38 cellular contexts compared by ENCODE assay signal in the genomic region with DNA sequence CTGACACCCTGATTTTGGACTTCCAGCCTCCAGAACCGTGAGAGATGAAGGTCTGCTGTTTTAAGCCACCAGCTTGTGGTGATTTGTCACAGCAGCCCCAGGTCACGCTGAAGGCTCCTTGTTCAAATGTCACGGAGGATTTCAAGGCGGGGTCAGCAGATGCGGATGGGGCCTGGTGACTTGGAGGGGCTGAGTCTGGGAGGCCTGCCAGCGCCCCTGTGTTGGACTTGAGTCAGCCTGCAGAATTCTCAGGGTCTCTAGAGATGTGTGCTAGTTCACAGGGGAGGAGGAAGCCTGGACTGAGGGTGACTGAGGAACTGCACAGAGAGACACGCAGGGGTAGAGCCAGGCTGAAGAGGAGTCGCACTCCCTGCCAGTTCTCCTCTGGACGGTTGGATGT.
"Had no signal": no experiment of that assay in that cellular context is flagged by ENCODE, and none has a peak within 500 bp of the region (broad histone marks: within the 10 kb centered on the region; RNA-seq: fewer than 3 reads in every experiment).

No MANE protein-coding gene starts in this region.

- H3K27me3 ChIP-seq: ascending aorta, body of pancreas, brain microvascular endothelial cell had no signal

- FAIRE-seq: TTC549 had no signal

- H3K4me1 Mint-ChIP-seq: activated CD4-positive, alpha-beta memory T cell treated with anti-CD3 and anti-CD28 coated beads, Interleukin-2, amount 10 ng/mL, durations not matched to agents 7 days and 5 days; activated CD4-positive, alpha-beta T cell treated with anti-CD3 and anti-CD28 coated beads for 36 hours; activated CD4-positive, alpha-beta T cell treated with anti-CD3 and anti-CD28 coated beads, Interleukin-2, amount 10 ng/mL, durations not matched to agents 7 days and 5 days; activated CD8-positive, alpha-beta memory T cell treated with anti-CD3 and anti-CD28 coated beads, Interleukin-2, amount 10 ng/mL, durations not matched to agents 7 days and 5 days; activated naive CD8-positive, alpha-beta T cell treated with anti-CD3 and anti-CD28 coated beads, Interleukin-2, amount 10 ng/mL, durations not matched to agents 7 days and 5 days; activated naive CD8-positive, alpha-beta T cell treated with anti-CD3 and anti-CD28 coated beads, Interleukin-2, amount 50 U/mL, for 24 hours; WTC11 had no signal

- H3K27ac Mint-ChIP-seq: activated CD4-positive, alpha-beta memory T cell treated with anti-CD3 and anti-CD28 coated beads, Interleukin-2, amount 10 ng/mL, durations not matched to agents 7 days and 5 days; activated CD4-positive, alpha-beta T cell treated with anti-CD3 and anti-CD28 coated beads for 36 hours; activated CD4-positive, alpha-beta T cell treated with anti-CD3 and anti-CD28 coated beads, Interleukin-2, amount 10 ng/mL, durations not matched to agents 7 days and 5 days; activated CD8-positive, alpha-beta memory T cell treated with anti-CD3 and anti-CD28 coated beads, Interleukin-2, amount 10 ng/mL, durations not matched to agents 7 days and 5 days; activated CD8-positive, alpha-beta T cell treated with anti-CD3 and anti-CD28 coated beads, Interleukin-2, amount 10 ng/mL, durations not matched to agents 7 days and 5 days; activated naive CD8-positive, alpha-beta T cell; activated naive CD8-positive, alpha-beta T cell treated with anti-CD3 and anti-CD28 coated beads, Interleukin-2, amount 10 ng/mL, durations not matched to agents 7 days and 5 days; activated naive CD8-positive, alpha-beta T cell treated with anti-CD3 and anti-CD28 coated beads, Interleukin-2, amount 50 U/mL, for 24 hours; activated T-cell treated with anti-CD3 and anti-CD28 coated beads, Interleukin-2, amount 50 U/mL, for 24 hours; activated T-helper 2 cell treated with anti-CD3 and anti-CD28 coated beads, Interferon-gamma antibody, Interleukin-2, Interleukin-4, amounts not matched to agents 10 μg/mL and 5 μg/mL and 100 μg/mL, durations not matched to agents 14 hours and 24 hours and 36 hours; T-helper 1 cell treated with Interleukin-12 subunit alpha and Interleukin-12 subunit beta and Interleukin-4 antibody, amounts not matched to agents 30 μg/mL and 1 μg/mL, for 36 hours; T-helper 2 cell treated with Interferon-gamma antibody and Interleukin-4, amounts not matched to agents 5 μg/mL and 100 μg/mL, for 36 hours; WTC11 had no signal

- H3K4me3 ChIP-seq: ascending aorta, body of pancreas, breast epithelium had no signal

- H3K27ac ChIP-seq: ascending aorta, body of pancreas, brain microvascular endothelial cell, breast epithelium, WERI-Rb-1 had no signal

- ATAC-seq: activated CD4-positive, alpha-beta T cell treated with anti-CD3 and anti-CD28 coated beads for 36 hours; activated CD4-positive, CD25-positive, alpha-beta regulatory T cell treated with anti-CD3 and anti-CD28 coated beads, Interleukin-2, amount 50 U/mL, for 24 hours; activated CD8-positive, alpha-beta memory T cell treated with anti-CD3 and anti-CD28 coated beads, Interleukin-2, amount 10 ng/mL, durations not matched to agents 7 days and 5 days; activated CD8-positive, alpha-beta T cell treated with anti-CD3 and anti-CD28 coated beads, Interleukin-2, amount 10 ng/mL, durations not matched to agents 7 days and 5 days; activated naive CD8-positive, alpha-beta T cell treated with anti-CD3 and anti-CD28 coated beads, Interleukin-2, amount 50 U/mL, for 24 hours; body of pancreas; WTC11 had no signal

- H3K4me3 Mint-ChIP-seq: activated CD4-positive, alpha-beta memory T cell treated with anti-CD3 and anti-CD28 coated beads, Interleukin-2, amount 10 ng/mL, durations not matched to agents 7 days and 5 days; activated CD4-positive, alpha-beta T cell treated with anti-CD3 and anti-CD28 coated beads for 36 hours; activated CD4-positive, alpha-beta T cell treated with anti-CD3 and anti-CD28 coated beads, Interleukin-2, amount 10 ng/mL, durations not matched to agents 7 days and 5 days; activated CD8-positive, alpha-beta memory T cell treated with anti-CD3 and anti-CD28 coated beads, Interleukin-2, amount 10 ng/mL, durations not matched to agents 7 days and 5 days; activated CD8-positive, alpha-beta T cell treated with anti-CD3 and anti-CD28 coated beads, Interleukin-2, amount 10 ng/mL, durations not matched to agents 7 days and 5 days; activated naive CD8-positive, alpha-beta T cell; activated naive CD8-positive, alpha-beta T cell treated with anti-CD3 and anti-CD28 coated beads, Interleukin-2, amount 10 ng/mL, durations not matched to agents 7 days and 5 days; activated naive CD8-positive, alpha-beta T cell treated with anti-CD3 and anti-CD28 coated beads, Interleukin-2, amount 50 U/mL, for 24 hours; activated T-cell treated with anti-CD3 and anti-CD28 coated beads, Interleukin-2, amount 50 U/mL, for 24 hours; T-helper 1 cell treated with Interleukin-12 subunit alpha and Interleukin-12 subunit beta and Interleukin-4 antibody, amounts not matched to agents 30 μg/mL and 1 μg/mL, for 36 hours; T-helper 2 cell treated with Interferon-gamma antibody and Interleukin-4, amounts not matched to agents 5 μg/mL and 100 μg/mL, for 36 hours; WTC11 had no signal

- H3K36me3 ChIP-seq: ascending aorta, brain microvascular endothelial cell, breast epithelium, WERI-Rb-1 had no signal

- H3K36me3 Mint-ChIP-seq: activated CD8-positive, alpha-beta memory T cell treated with anti-CD3 and anti-CD28 coated beads, Interleukin-2, amount 10 ng/mL, durations not matched to agents 7 days and 5 days; activated naive CD8-positive, alpha-beta T cell; activated naive CD8-positive, alpha-beta T cell treated with anti-CD3 and anti-CD28 coated beads, Interleukin-2, amount 10 ng/mL, durations not matched to agents 7 days and 5 days; WTC11 had no signal

- H3K27me3 Mint-ChIP-seq: activated CD4-positive, alpha-beta memory T cell treated with anti-CD3 and anti-CD28 coated beads, Interleukin-2, amount 10 ng/mL, durations not matched to agents 7 days and 5 days; activated CD4-positive, alpha-beta T cell treated with anti-CD3 and anti-CD28 coated beads, Interleukin-2, amount 10 ng/mL, durations not matched to agents 7 days and 5 days; activated CD8-positive, alpha-beta memory T cell treated with anti-CD3 and anti-CD28 coated beads, Interleukin-2, amount 10 ng/mL, durations not matched to agents 7 days and 5 days had no signal

- H3K4me1 ChIP-seq: ascending aorta, body of pancreas, breast epithelium had no signal

- DNase-seq: activated CD4-positive, alpha-beta memory T cell treated with anti-CD3 and anti-CD28 coated beads, Interleukin-2, amount 10 ng/mL, durations not matched to agents 7 days and 5 days; activated CD4-positive, alpha-beta T cell treated with anti-CD3 and anti-CD28 coated beads for 1 hour; activated CD4-positive, alpha-beta T cell treated with anti-CD3 and anti-CD28 coated beads for 36 hours; activated CD4-positive, alpha-beta T cell treated with anti-CD3 and anti-CD28 coated beads for 48 hours; activated CD4-positive, alpha-beta T cell treated with anti-CD3 and anti-CD28 coated beads, Interleukin-2, amount 10 ng/mL, durations not matched to agents 7 days and 5 days; activated CD4-positive, alpha-beta T cell treated with anti-CD3 and anti-CD28 coated beads, Interleukin-2, amount 50 U/mL, for 48 hours; activated CD4-positive, CD25-positive, alpha-beta regulatory T cell; activated CD8-positive, alpha-beta memory T cell treated with anti-CD3 and anti-CD28 coated beads for 24 hours; activated CD8-positive, alpha-beta memory T cell treated with anti-CD3 and anti-CD28 coated beads, Interleukin-2, amount 10 ng/mL, durations not matched to agents 7 days and 5 days; activated CD8-positive, alpha-beta memory T cell treated with anti-CD3 and anti-CD28 coated beads, Interleukin-2, amount 50 U/mL, for 48 hours; activated CD8-positive, alpha-beta T cell treated with anti-CD3 and anti-CD28 coated beads, Interleukin-2, amount 10 ng/mL, durations not matched to agents 7 days and 5 days; activated effector memory CD4-positive, alpha-beta T cell treated with Interleukin-2 at 50 U/mL for 16 hours; activated gamma-delta T cell; activated naive CD4-positive, alpha-beta T cell treated with anti-CD3 and anti-CD28 coated beads, Interleukin-2, amount 50 U/mL, for 16 hours; activated naive CD4-positive, alpha-beta T cell treated with Interleukin-2 at 50 U/mL for 16 hours; activated naive CD8-positive, alpha-beta T cell treated with anti-CD3 and anti-CD28 coated beads, Interleukin-2, amount 10 ng/mL, durations not matched to agents 7 days and 5 days; activated naive CD8-positive, alpha-beta T cell treated with anti-CD3 and anti-CD28 coated beads, Interleukin-2, amount 50 U/mL, for 24 hours; activated T-cell treated with anti-CD3 and anti-CD28 coated beads, Interleukin-2, amount 50 U/mL, for 24 hours; activated T-cell treated with anti-CD3 and anti-CD28 coated beads, Interleukin-2, amount 50 U/mL, for 48 hours; amygdala; anterior cingulate cortex; body of pancreas; brain microvascular endothelial cell; central memory CD4-positive, alpha-beta T cell; SW 1271; T-helper 1 cell; T-helper 2 cell; T-helper 9 cell; WERI-Rb-1 had no signal

- H3K9me3 ChIP-seq: ascending aorta, body of pancreas, breast epithelium had no signal
